In genomic region chr14:106745016-106745767, GRCh38 we compare ENCODE assay signal across 8 cellular contexts.
DNase-seq lines count a peak whose midpoint lies in the region; ATAC-seq and TF ChIP-seq lines count a peak whose summit lies in the region.
"Not testable (repeated sequence)": the region's sequence is repeated elsewhere in the genome, so short reads cannot be mapped to it uniquely, and the experiment has no call there.

No MANE protein-coding gene starts in this region.

- DNase-seq in A673 (ENCODE audit: low spot score) (peak; percentile 10), NB4 (ENCODE audit: low read depth) (peak; percentile 44), midbrain (lab: John Stamatoyannopoulos, UW) (peak; percentile 0)
- DNase-seq in activated CD4-positive, alpha-beta T cell treated with anti-CD3 and anti-CD28 coated beads, Interleukin-2, amount 10 ng/mL, durations not matched to agents 24 days and 14 days: peak; percentile 72
- DNase-seq in activated effector memory CD4-positive, alpha-beta T cell treated with Interleukin-2 at 50 U/mL for 16 hours: peak; percentile 34

- H3K9me3 ChIP-seq in A673 (ENCODE audit: low read depth, low read length, poor library complexity, severe bottlenecking): not testable (repeated sequence)

- H3K27ac Mint-ChIP-seq in activated CD4-positive, alpha-beta T cell treated with anti-CD3 and anti-CD28 coated beads, Interleukin-2, amount 10 ng/mL, durations not matched to agents 24 days and 14 days: not testable (repeated sequence)

- H3K4me3 ChIP-seq in A673 (ENCODE audit: low read depth, low read length, poor library complexity, severe bottlenecking); NB4 (ENCODE audit: low read depth, low read length): not testable (repeated sequence)

- not testable (repeated sequence) for H3K36me3 Mint-ChIP-seq in activated CD4-positive, alpha-beta T cell treated with anti-CD3 and anti-CD28 coated beads, Interleukin-2, amount 10 ng/mL, durations not matched to agents 24 days and 14 days (ENCODE audit: low read depth)

- H3K4me1 ChIP-seq in A673 (ENCODE audit: insufficient read depth, low read length, poor library complexity, severe bottlenecking): not testable (repeated sequence)

- not testable (repeated sequence) for H3K4me3 Mint-ChIP-seq in activated CD4-positive, alpha-beta T cell treated with anti-CD3 and anti-CD28 coated beads, Interleukin-2, amount 10 ng/mL, durations not matched to agents 24 days and 14 days

- not testable (repeated sequence) for H3K36me3 ChIP-seq in A673 (ENCODE audit: insufficient read depth, low read length, poor library complexity, severe bottlenecking)

- not testable (repeated sequence) for TF ChIP-seq POLR2A in NB4 (IDR thresholded peaks at IDR 0.05; ENCODE audit: extremely low read depth, insufficient read length)

- not testable (repeated sequence) for H3K27me3 ChIP-seq in A673 (replicated peaks; ENCODE audit: insufficient read depth, low read depth, low read length, poor library complexity)

- CTCF ChIA-PET in A673 (lab: Charles Lee): not testable (repeated sequence)

- not testable (repeated sequence) for H3K27ac ChIP-seq in A673 (ENCODE audit: low read depth, low read length, poor library complexity, severe bottlenecking)

- H3K27me3 Mint-ChIP-seq in activated CD4-positive, alpha-beta T cell treated with anti-CD3 and anti-CD28 coated beads, Interleukin-2, amount 10 ng/mL, durations not matched to agents 24 days and 14 days: not testable (repeated sequence)

- ATAC-seq in GM18907 (IDR thresholded peaks at IDR 0.05; ENCODE audit: unreplicated experiment): peak; percentile 40
- ATAC-seq in GM21576 (IDR thresholded peaks at IDR 0.05; ENCODE audit: unreplicated experiment): peak; percentile 45
- ATAC-seq in HG03108 (IDR thresholded peaks at IDR 0.05; ENCODE audit: unreplicated experiment): peak; percentile 65

- intact Hi-C loops in A673 (cut with micrococcal nuclease; ENCODE audit: unreplicated experiment); activated CD4-positive, alpha-beta T cell treated with anti-CD3 and anti-CD28 coated beads, Interleukin-2, amount 10 ng/mL, durations not matched to agents 24 days and 14 days (cut with micrococcal nuclease): not testable (repeated sequence)

- TF ChIP-seq CTCF in A673 (conservative IDR thresholded peaks at IDR 0.05; ENCODE audit: low read depth, low read length); NB4 (IDR thresholded peaks at IDR 0.05; ENCODE audit: low read depth, low read length): not testable (repeated sequence)

- not testable (repeated sequence) for H3K4me1 Mint-ChIP-seq in activated CD4-positive, alpha-beta T cell treated with anti-CD3 and anti-CD28 coated beads, Interleukin-2, amount 10 ng/mL, durations not matched to agents 24 days and 14 days

- BruUV-seq in A673 (replicated peaks; lab: Mats Ljungman, UMichigan): not testable (repeated sequence)

- not testable (repeated sequence) for H3K9me3 Mint-ChIP-seq in activated CD4-positive, alpha-beta T cell treated with anti-CD3 and anti-CD28 coated beads, Interleukin-2, amount 10 ng/mL, durations not matched to agents 24 days and 14 days

- POLR2A ChIA-PET in A673 (lab: Charles Lee; ENCODE audit: low non-redundant PET): not testable (repeated sequence)

Comparison
In these comparisons a context has a peak if more than half of its experiments do, and no peak if none do; other contexts are left out.
1. DNase-seq: peak in every context shown above with its lines; median percentile 72 in activated CD4-positive, alpha-beta T cell treated with anti-CD3 and anti-CD28 coated beads, Interleukin-2, amount 10 ng/mL, durations not matched to agents 24 days and 14 days; 44 in NB4; 34 in activated effector memory CD4-positive, alpha-beta T cell treated with Interleukin-2 at 50 U/mL for 16 hours; 10 in A673; 0 in midbrain.